ENCODE assay signal across 7 cellular contexts in the genomic region with DNA sequence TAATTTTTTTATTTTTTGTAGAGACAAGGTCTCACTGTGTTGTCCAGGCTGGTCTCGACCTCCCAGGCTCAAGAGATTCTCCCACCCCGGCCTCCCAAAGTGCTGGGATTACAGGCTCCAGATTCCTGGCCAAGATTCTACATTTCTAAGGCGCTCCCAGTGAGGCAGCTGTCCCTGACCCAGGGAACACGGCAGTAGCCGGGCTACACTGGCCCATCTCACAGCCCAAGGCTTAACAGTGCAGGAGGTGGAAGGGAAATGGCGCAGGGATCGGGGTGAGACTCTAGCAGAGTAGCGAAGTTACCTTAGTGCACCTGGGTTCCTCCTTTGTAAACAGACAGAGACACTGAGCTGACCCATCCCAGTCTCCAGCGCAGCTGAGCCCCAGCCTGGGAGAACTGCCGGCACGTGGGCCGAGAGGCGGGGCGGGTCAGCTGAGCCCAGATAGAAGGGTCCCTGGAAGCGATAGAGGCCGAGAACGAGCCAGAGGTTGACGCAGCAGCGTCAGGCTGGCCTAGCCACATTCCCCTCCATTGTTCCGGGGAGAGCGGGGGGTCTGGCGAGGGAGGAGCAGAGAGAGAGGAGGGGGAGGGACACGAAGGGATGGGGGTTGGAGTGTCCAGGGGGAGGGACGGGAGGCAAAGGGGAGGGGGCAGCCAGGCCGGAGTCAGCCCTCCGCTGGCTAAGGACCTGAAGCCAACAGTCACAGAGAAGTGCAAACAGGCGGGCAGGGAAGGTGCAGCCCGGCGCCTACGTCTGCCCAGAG. TPM values are rescaled to one million over a fixed set of nuclear protein-coding genes. Genes with fewer than 3 reads are reported as not detected.
DNase-seq lines count a peak whose midpoint lies in the region; ATAC-seq and TF ChIP-seq lines count a peak whose summit lies in the region.

No MANE protein-coding gene starts in this region.

- H3K9me3 ChIP-seq in HUES64 (ENCODE audit: insufficient read depth, low read depth, low read length) (no peaks in the 10 kb centered on the region), adrenal gland (replicated peaks in 1 of 3) (no peaks in the 10 kb centered on the region), skeletal muscle satellite cell (replicated peaks; ENCODE audit: low read length) (no peaks in the 10 kb centered on the region)

- TF ChIP-seq POLR2A in adrenal gland (IDR thresholded peaks at IDR 0.05), result peak in 1 of 2 donors; percentile 82

- peaks cover 12% of the 10 kb centered on the region for H3K36me3 ChIP-seq in HUES64 (ENCODE audit: insufficient read depth, low read length)
- no peaks in the 10 kb centered on the region for H3K36me3 ChIP-seq in adrenal gland (replicated peaks in 1 of 2)
- H3K36me3 ChIP-seq in skeletal muscle satellite cell (ENCODE audit: insufficient read depth, low read length), result no peaks in the 10 kb centered on the region

- intact Hi-C loops in adrenal gland (cut with DNase I), result no loop called here

- H3K4me2 ChIP-seq in skeletal muscle satellite cell (ENCODE audit: low read length), result peak overlapping the region; percentile 89

- H3K4me1 ChIP-seq in HUES64 (ENCODE audit: insufficient read depth, low read length), result peaks cover 40% of the 10 kb centered on the region
- H3K4me1 ChIP-seq in adrenal gland (replicated peaks in 1 of 2), result peaks cover 65 to 67% of the 10 kb centered on the region in 2 donors
- H3K4me1 ChIP-seq in skeletal muscle satellite cell (ENCODE audit: control insufficient read depth, insufficient read depth, low read length), result peaks cover 39% of the 10 kb centered on the region

- no peak for TF ChIP-seq CTCF in adrenal gland (IDR thresholded peaks at IDR 0.05)

- DNase-seq in adrenal gland, result peak in 6 of 7 donors; percentile 67 to 82 (median 78)
- DNase-seq in NCI-H2171 (lab: John Stamatoyannopoulos, UW), result no peak
- DNase-seq in activated effector memory CD4-positive, alpha-beta T cell treated with Interleukin-2 at 50 U/mL for 16 hours, result no peak

- WGBS in HUES64, result 13% methylated on average over 30 of the region's 30 CpGs
- WGBS in adrenal gland, 4 donors, result 14 to 29% (median 19%) methylated on average over 15 to 30 of the region's 30 CpGs

- no peaks in the 10 kb centered on the region for H3K27me3 ChIP-seq in HUES64 (ENCODE audit: insufficient read depth, low read length)
- no peaks in the 10 kb centered on the region for H3K27me3 ChIP-seq in adrenal gland
- H3K27me3 ChIP-seq in skeletal muscle satellite cell (ENCODE audit: control insufficient read depth, insufficient read depth, low read length), result no peaks in the 10 kb centered on the region

- peak overlapping the region; percentile 80 for H3K4me3 ChIP-seq in HUES64 (ENCODE audit: low read length)
- peak overlapping the region in 2 of 4 donors; percentile 64 to 68 for H3K4me3 ChIP-seq in adrenal gland
- peak overlapping the region; percentile 82 for H3K4me3 ChIP-seq in iPS-11a (ENCODE audit: low read depth, low read length)
- H3K4me3 ChIP-seq in skeletal muscle satellite cell (ENCODE audit: low read length), result peak overlapping the region; percentile 80

- H3K9ac ChIP-seq in HUES64 (ENCODE audit: low read depth, low read length) (peak overlapping the region; percentile 92), skeletal muscle satellite cell (ENCODE audit: low read depth, low read length) (peak overlapping the region; percentile 84)

- no peak for ATAC-seq in HG02571 (IDR thresholded peaks at IDR 0.05; ENCODE audit: unreplicated experiment)

- H3K27ac ChIP-seq in HUES64 (ENCODE audit: low read depth, low read length), result peak overlapping the region; percentile 93
- H3K27ac ChIP-seq in adrenal gland, result peak overlapping the region; percentile 77 to 91 (median 83)

RNA-seq across cellular contexts. Expression of gene CARHSP1, which starts 2.5 kb away (rescaled TPM):
- 157 TPM for polyA plus RNA-seq in HUES64 (2013, experiment 1 of 2)
- polyA plus RNA-seq in HUES64 (2013, experiment 2 of 2), result 179 TPM
- 100 to 1,000 TPM; 124 to 314 (median 200) TPM for total RNA-seq in adrenal gland
- 100 to 1,000 TPM in 2 of 3 donors, 10 to 100 TPM in 1; 87.6 to 194 (median 171) TPM for polyA plus RNA-seq in adrenal gland
- 90.2 and 93.9 TPM in 2 replicates for total RNA-seq in skeletal muscle satellite cell (2012; rRNA removed)

RNA-seq across cellular contexts. Expression of gene LITAFD, which starts 15.8 kb away (rescaled TPM):
- polyA plus RNA-seq in HUES64 (2013, experiment 1 of 2), result not detected
- not detected for polyA plus RNA-seq in HUES64 (2013, experiment 2 of 2)
- not detected for total RNA-seq in adrenal gland
- polyA plus RNA-seq in adrenal gland, result not detected
- not detected in 2 replicates for total RNA-seq in skeletal muscle satellite cell (2012; rRNA removed)

Comparison
In these comparisons a context has a peak if more than half of its experiments do, and no peak if none do; other contexts are left out.
1. DNase-seq: peak in adrenal gland (6 of 7); none in NCI-H2171 (single experiment) and activated effector memory CD4-positive, alpha-beta T cell treated with Interleukin-2 at 50 U/mL for 16 hours (single experiment).